Comparison of ENCODE assay signal across 8 cellular contexts in genomic region chr5:65482727-65483473, GRCh38. TPM values are rescaled to one million over a fixed set of nuclear protein-coding genes. Genes with fewer than 3 reads are reported as not detected.
DNase-seq lines count a peak whose midpoint lies in the region; ATAC-seq and TF ChIP-seq lines count a peak whose summit lies in the region.

No MANE protein-coding gene starts in this region.

- H3K36me3 ChIP-seq in NT2/D1 (ENCODE audit: insufficient read depth, insufficient read length, low read length) (peaks cover 2% of the 10 kb centered on the region), mammary epithelial cell (ENCODE audit: insufficient read depth, low read length) (no peaks in the 10 kb centered on the region), spleen (no peaks in the 10 kb centered on the region)

- 3% methylated on average over 10 of the region's 12 CpGs for WGBS in mammary epithelial cell (ENCODE audit: low coverage, missing lambda C conversion rate)
- WGBS in spleen, 5 donors = 0 to 1% (median 0%) methylated on average over 12 of the region's 12 CpGs

- in situ Hi-C loops in mammary epithelial cell (cut with MboI; ENCODE audit: low sequenced_read_pairs in 2 of 2) = loop anchor here (5.0 to 25.0 kb wide), 5 partner anchors 521 to 846 kb away; no protein-coding TSS in a partner anchor

- no TSS peak for BruUV-seq in mammary epithelial cell (replicated peaks; lab: Mats Ljungman, UMichigan)

- no peak for TF ChIP-seq CTCF in AG09309 (IDR thresholded peaks at IDR 0.05; ENCODE audit: control insufficient read depth, insufficient read depth, low read depth, low read length, missing control alignments)
- no peak for TF ChIP-seq CTCF in mammary epithelial cell (conservative IDR thresholded peaks at IDR 0.05 in 1 of 2, IDR thresholded peaks at IDR 0.05 in 1 of 2; ENCODE audit: extremely low read depth in 1 of 2, insufficient read depth in 1 of 2, low read depth in 1 of 2, low read length in 2 of 2)
- TF ChIP-seq CTCF in spleen (IDR thresholded peaks at IDR 0.05 in 8 of 11, conservative IDR thresholded peaks at IDR 0.05 in 3 of 11) = no peak

- H3K9me3 ChIP-seq in NT2/D1 (ENCODE audit: insufficient read depth, low read length) (no peaks in the 10 kb centered on the region; the same call in 1 of the 2 replicates), mammary epithelial cell (replicated peaks; ENCODE audit: insufficient read depth, low read length) (no peaks in the 10 kb centered on the region), spleen (no peaks in the 10 kb centered on the region)

- peaks cover 6% of the 10 kb centered on the region for H3K27me3 ChIP-seq in NT2/D1 (ENCODE audit: insufficient read depth, insufficient read length)
- H3K27me3 ChIP-seq in mammary epithelial cell (ENCODE audit: insufficient read depth, low read length) = no peaks in the 10 kb centered on the region
- peaks cover 0 to 9% (median 0%) of the 10 kb centered on the region in 7 donors for H3K27me3 ChIP-seq in spleen (replicated peaks in 1 of 7)

- peak overlapping the region; percentile 76 for H3K27ac ChIP-seq in mammary epithelial cell (ENCODE audit: insufficient read depth, low read depth, low read length)
- peak overlapping the region; percentile 71 to 88 (median 84) for H3K27ac ChIP-seq in spleen

- peak overlapping the region; percentile 92 for H3K4me2 ChIP-seq in mammary epithelial cell (ENCODE audit: insufficient read depth, low read depth, low read length)

- CTCF ChIA-PET in mammary epithelial cell (lab: Charles Lee; ENCODE audit: low non-redundant PET) = interaction anchor here (0.5 to 1.4 kb wide), 7 partner anchors 106 to 847 kb away, joined by 3 to 26 read pairs (median 4); no protein-coding TSS in a partner anchor

- dilution Hi-C loops in mammary epithelial cell (cut with HindIII; ENCODE audit: low sequenced_read_pairs) = loop anchor here (5.0 kb wide), 2 partner anchors 331 to 671 kb away; no protein-coding TSS in a partner anchor

- no peak for DNase-seq in AG09309 (ENCODE audit: low read depth)
- DNase-seq in NT2/D1 (ENCODE audit: low read depth, low spot score) = no peak
- DNase-seq in mammary epithelial cell = peak; percentile 58
- peak; percentile 73 for DNase-seq in islet precursor cell
- no peak for DNase-seq in spleen

- no peaks in the 10 kb centered on the region for H4K20me1 ChIP-seq in mammary epithelial cell (ENCODE audit: insufficient read depth, low read length)

- H3K4me3 ChIP-seq in AG09309 (ENCODE audit: control insufficient read depth, low read depth, low read length) (peak overlapping the region; percentile 64), NT2/D1 (ENCODE audit: insufficient read length, low read depth) (peak overlapping the region; percentile 40), mammary epithelial cell (replicated peaks in 1 of 3; ENCODE audit: insufficient read depth in 1 of 3, low read depth in 2 of 3, low read length in 3 of 3) (peak overlapping the region; percentile 54 to 88 (median 80)), spleen (peak overlapping the region; percentile 49 to 73 (median 58))

- H3K4me1 ChIP-seq in NT2/D1 (ENCODE audit: insufficient read depth, insufficient read length) = no peaks in the 10 kb centered on the region
- H3K4me1 ChIP-seq in mammary epithelial cell (ENCODE audit: insufficient read depth, low read length) = peaks cover 9% of the 10 kb centered on the region
- peaks cover 9 to 51% (median 30%) of the 10 kb centered on the region in 6 donors for H3K4me1 ChIP-seq in spleen

- H3K79me2 ChIP-seq in mammary epithelial cell (ENCODE audit: insufficient read depth, low read length) = peaks cover 36% of the 10 kb centered on the region

- H3K9ac ChIP-seq in NT2/D1 (ENCODE audit: insufficient read length, low read depth) (peak overlapping the region; percentile 61), mammary epithelial cell (ENCODE audit: insufficient read depth, low read length) (peak overlapping the region; percentile 85)

- ATAC-seq in GM18505 (IDR thresholded peaks at IDR 0.05; ENCODE audit: unreplicated experiment) (peak; percentile 24), HG02642 (IDR thresholded peaks at IDR 0.05; ENCODE audit: poor library complexity, unreplicated experiment) (no peak), HG02852 (IDR thresholded peaks at IDR 0.05; ENCODE audit: unreplicated experiment) (no peak)

- intact Hi-C loops in mammary epithelial cell (cut with micrococcal nuclease) (loop anchor here (1.0 to 10.0 kb wide), 8 partner anchors 291 to 1338 kb away; no protein-coding TSS in a partner anchor), spleen (cut with DNase I; ENCODE audit: low total_unique reads) (loop anchor here (5.0 to 10.0 kb wide), 4 partner anchors 378 to 848 kb away; no protein-coding TSS in a partner anchor)

- no peak for TF ChIP-seq POLR2A in GM18505 (IDR thresholded peaks at IDR 0.05; ENCODE audit: borderline replicate concordance, extremely low read depth, insufficient read depth, insufficient read length)
- no peak for TF ChIP-seq POLR2A in spleen (IDR thresholded peaks at IDR 0.05)

- H2AFZ ChIP-seq in mammary epithelial cell (ENCODE audit: low read depth, low read length) = peak overlapping the region; percentile 90

RNA-seq across cellular contexts. Expression of gene ADAMTS6, which starts 1.2 kb away (rescaled TPM):
- total RNA-seq in mammary epithelial cell = 10 to 100 TPM; 47.5 to 63.7 TPM
- 8.2 TPM for polyA plus RNA-seq in mammary epithelial cell
- 29.5 TPM for polyA minus RNA-seq in mammary epithelial cell
- total RNA-seq in spleen = 10 to 100 TPM in 2 of 7 donors, 1 to 10 TPM in 5; 5.4 to 16.4 (median 8.7) TPM
- polyA plus RNA-seq in spleen = 1 to 10 TPM; 1.1 to 2.6 (median 2.4) TPM

Comparison
In these comparisons a context has a peak if more than half of its experiments do, and no peak if none do; other contexts are left out.
1. DNase-seq: peak in mammary epithelial cell (single experiment) and islet precursor cell (single experiment); none in AG09309 (single experiment), NT2/D1 (single experiment) and spleen (single experiment).
2. Peak in every context shown above with its lines, with median percentiles within 50 percentile points of each other: H3K4me3 ChIP-seq.